Comparison of ENCODE assay signal across 17 cellular contexts in the genomic region with DNA sequence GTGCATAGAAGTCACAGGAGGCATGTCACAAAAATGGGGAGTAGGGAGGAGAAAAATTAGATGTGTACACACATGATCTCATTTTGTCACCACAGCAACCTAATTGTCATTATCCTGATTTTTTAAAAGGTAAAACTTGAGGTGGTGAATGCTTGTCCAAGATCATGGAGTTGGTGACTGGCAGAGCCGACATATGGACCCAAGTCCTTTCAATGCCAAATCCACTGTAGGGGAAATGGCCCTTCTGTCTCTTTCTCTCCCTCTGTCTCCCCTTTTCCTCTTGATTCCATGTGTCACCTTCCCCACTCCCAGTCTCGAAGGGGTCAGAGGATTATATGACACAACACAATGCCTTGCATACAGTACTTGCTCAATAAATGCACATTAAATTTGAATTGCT.
A peak's percentile ranks its signal among the peaks of the same experiment; 100 is the strongest.
DNase-seq lines count a peak whose midpoint lies in the region; ATAC-seq and TF ChIP-seq lines count a peak whose summit lies in the region.
"Had no signal": no experiment of that assay in that cellular context is flagged by ENCODE, and none has a peak within 500 bp of the region (broad histone marks: within the 10 kb centered on the region; RNA-seq: fewer than 3 reads in every experiment).

No MANE protein-coding gene starts in this region.

- peaks cover 9% of the 10 kb centered on the region for H3K4me1 Mint-ChIP-seq in activated CD4-positive, alpha-beta T cell treated with anti-CD3 and anti-CD28 coated beads, Interleukin-2, amount 10 ng/mL, durations not matched to agents 24 days and 14 days
- H3K4me1 Mint-ChIP-seq: stimulated activated effector memory CD8-positive, alpha-beta T cell treated with anti-CD3 and anti-CD28 coated beads, Interleukin-12 subunit alpha, Interleukin-12 subunit beta, amount 100 ng/mL, for 72 hours had no signal

- TF ChIP-seq CTCF in HCT116 (IDR thresholded peaks at IDR 0.05 in 2 of 3, conservative IDR thresholded peaks at IDR 0.05 in 1 of 3; ENCODE audit: borderline replicate concordance in 1 of 3, insufficient read depth in 1 of 3, low read depth in 2 of 3, low read length in 2 of 3), result no peak
- no peak for TF ChIP-seq CTCF in RWPE1 (conservative IDR thresholded peaks at IDR 0.05; ENCODE audit: low read depth)
- no peak for TF ChIP-seq CTCF in epithelial cell of proximal tubule (conservative IDR thresholded peaks at IDR 0.05; ENCODE audit: low read depth, low read length)

- no peaks in the 10 kb centered on the region for H3K36me3 Mint-ChIP-seq in activated CD4-positive, alpha-beta T cell treated with anti-CD3 and anti-CD28 coated beads, Interleukin-2, amount 10 ng/mL, durations not matched to agents 24 days and 14 days (ENCODE audit: low read depth)
- H3K36me3 Mint-ChIP-seq: activated naive CD4-positive, alpha-beta T cell treated with anti-CD3 and anti-CD28 coated beads, Interleukin-2, amount 50 U/mL, for 24 hours; stimulated activated effector memory CD8-positive, alpha-beta T cell treated with anti-CD3 and anti-CD28 coated beads, Interleukin-12 subunit alpha, Interleukin-12 subunit beta, amount 100 ng/mL, for 72 hours had no signal

- no peak for ATAC-seq in HCT116
- no peak for ATAC-seq in HG03460 (IDR thresholded peaks at IDR 0.05; ENCODE audit: unreplicated experiment)
- no peak for ATAC-seq in HG03521 (IDR thresholded peaks at IDR 0.05; ENCODE audit: unreplicated experiment)

- H4K20me1 ChIP-seq in HCT116 (ENCODE audit: insufficient read depth), result no peaks in the 10 kb centered on the region

- H3K27ac ChIP-seq in HCT116 (ENCODE audit: low read depth, low read length) (peak overlapping the region; percentile 48; the same call in 1 of the 2 replicates), RWPE1 (peak overlapping the region; percentile 81)
- H3K27ac ChIP-seq: HL-60 had no signal

- no TSS peak for BruUV-seq in HCT116 (replicated peaks; lab: Mats Ljungman, UMichigan)

- no peaks in the 10 kb centered on the region for H3K9me3 Mint-ChIP-seq in activated CD4-positive, alpha-beta T cell treated with anti-CD3 and anti-CD28 coated beads, Interleukin-2, amount 10 ng/mL, durations not matched to agents 24 days and 14 days
- H3K9me3 Mint-ChIP-seq: activated naive CD4-positive, alpha-beta T cell treated with anti-CD3 and anti-CD28 coated beads, Interleukin-2, amount 50 U/mL, for 24 hours; H9; stimulated activated effector memory CD8-positive, alpha-beta T cell treated with anti-CD3 and anti-CD28 coated beads, Interleukin-12 subunit alpha, Interleukin-12 subunit beta, amount 100 ng/mL, for 72 hours had no signal

- no peaks in the 10 kb centered on the region for H3K9me2 ChIP-seq in HCT116 (ENCODE audit: insufficient read depth)

- RAD21 ChIA-PET in HCT116 (lab: Charles Lee; ENCODE audit: low non-redundant PET in 1 of 2, low total read pairs in 2 of 2, uncharacterized antibody in 2 of 2, unreplicated experiment in 2 of 2), result no interaction called here

- H3K9ac ChIP-seq in HCT116 (ENCODE audit: low read length) (peak overlapping the region; percentile 33), skeletal muscle satellite cell (ENCODE audit: low read depth, low read length) (peak overlapping the region; percentile 70)

- peak overlapping the region in 1 of 2 experiments; percentile 39; a peak in 2 of 4 replicates for H3K4me3 ChIP-seq in HCT116 (replicated peaks in 1 of 2; ENCODE audit: low read depth in 1 of 2, low read length in 2 of 2)
- H3K4me3 ChIP-seq in epithelial cell of proximal tubule (ENCODE audit: low read depth, low read length), result peak overlapping the region; percentile 12
- peak overlapping the region; percentile 15 for H3K4me3 ChIP-seq in skeletal muscle satellite cell (ENCODE audit: low read length)

- H3K27me3 Mint-ChIP-seq in activated CD4-positive, alpha-beta T cell treated with anti-CD3 and anti-CD28 coated beads, Interleukin-2, amount 10 ng/mL, durations not matched to agents 24 days and 14 days, result no peaks in the 10 kb centered on the region
- H3K27me3 Mint-ChIP-seq: activated naive CD4-positive, alpha-beta T cell treated with anti-CD3 and anti-CD28 coated beads, Interleukin-2, amount 50 U/mL, for 24 hours had no signal

- peaks cover 13 to 40% of the 10 kb centered on the region in 2 experiments for H3K4me1 ChIP-seq in HCT116 (ENCODE audit: control insufficient read depth in 1 of 2, insufficient read depth in 2 of 2, low read length in 2 of 2)
- H3K4me1 ChIP-seq in skeletal muscle satellite cell (ENCODE audit: control insufficient read depth, insufficient read depth, low read length), result peaks cover 35% of the 10 kb centered on the region

- no peaks in the 10 kb centered on the region for H3K27me3 ChIP-seq in HCT116 (ENCODE audit: insufficient read depth, low read length)
- no peaks in the 10 kb centered on the region for H3K27me3 ChIP-seq in skeletal muscle satellite cell (ENCODE audit: control insufficient read depth, insufficient read depth, low read length)

- H2AFZ ChIP-seq in HCT116 (ENCODE audit: low read depth, low read length, poor library complexity, severe bottlenecking), result peak overlapping the region; percentile 49

- H3K9me3 ChIP-seq in HCT116 (ENCODE audit: control insufficient read depth in 1 of 2, insufficient read depth in 1 of 2, low read depth in 1 of 2, low read length in 2 of 2), result no peaks in the 10 kb centered on the region
- H3K9me3 ChIP-seq in skeletal muscle satellite cell (replicated peaks; ENCODE audit: low read length), result no peaks in the 10 kb centered on the region

- DNase-seq in HCT116 (ENCODE audit: low read depth, low spot score) (no peak), RWPE1 (ENCODE audit: low spot score) (no peak), epithelial cell of proximal tubule (ENCODE audit: low read depth) (no peak), NCI-H146 (lab: John Stamatoyannopoulos, UW) (no peak)
- no peak for DNase-seq in activated CD4-positive, alpha-beta T cell treated with anti-CD3 and anti-CD28 coated beads, Interleukin-2, amount 10 ng/mL, durations not matched to agents 24 days and 14 days
- DNase-seq: activated CD4-positive, CD25-positive, alpha-beta regulatory T cell; activated CD8-positive, alpha-beta memory T cell treated with anti-CD3 and anti-CD28 coated beads, Interleukin-2, amount 50 U/mL, for 48 hours; NCI-H2107; stimulated activated CD4-positive, alpha-beta T cell treated with anti-CD3 and anti-CD28 coated beads, Interleukin-4, amount 100 ng/mL, for 1 hour had no signal

- intact Hi-C loops in HCT116 (cut with micrococcal nuclease), result loop anchor here (1.0 to 2.0 kb wide), 3 partner anchors 31 to 65 kb away; a partner anchor contains a TSS
- intact Hi-C loops in activated CD4-positive, alpha-beta T cell treated with anti-CD3 and anti-CD28 coated beads, Interleukin-2, amount 10 ng/mL, durations not matched to agents 24 days and 14 days (cut with micrococcal nuclease), result no loop called here

- H3K36me3 ChIP-seq in HCT116 (ENCODE audit: control insufficient read depth in 1 of 2, insufficient read depth in 2 of 2, low read length in 2 of 2) (no peaks in the 10 kb centered on the region), skeletal muscle satellite cell (ENCODE audit: insufficient read depth, low read length) (no peaks in the 10 kb centered on the region)

- POLR2A ChIA-PET in HCT116 (lab: Charles Lee) (interaction anchor here (0.9 to 1.1 kb wide), 2 partner anchors 9 to 447 kb away, joined by 4 read pairs; no protein-coding TSS in a partner anchor), RWPE1 (lab: Yijun Ruan, JAX; ENCODE audit: low non-redundant PET) (no interaction called here)

- H3K27ac Mint-ChIP-seq in activated CD4-positive, alpha-beta T cell treated with anti-CD3 and anti-CD28 coated beads, Interleukin-2, amount 10 ng/mL, durations not matched to agents 24 days and 14 days, result no peak overlapping the region
- H3K27ac Mint-ChIP-seq: activated naive CD4-positive, alpha-beta T cell treated with anti-CD3 and anti-CD28 coated beads, Interleukin-2, amount 50 U/mL, for 24 hours; H9; progenitor cell of endocrine pancreas; stimulated activated effector memory CD8-positive, alpha-beta T cell treated with anti-CD3 and anti-CD28 coated beads, Interleukin-12 subunit alpha, Interleukin-12 subunit beta, amount 100 ng/mL, for 72 hours had no signal

- TF ChIP-seq POLR2A in HCT116 (IDR thresholded peaks at IDR 0.05; ENCODE audit: borderline replicate concordance, extremely low read depth, insufficient read depth, insufficient read length), result no peak

- CTCF ChIA-PET in HCT116 (lab: Charles Lee), result interaction anchor here (1.0 kb wide), 1 partner anchor 47 kb away, joined by 3 read pairs; no protein-coding TSS in a partner anchor
- CTCF ChIA-PET in RWPE1 (lab: Yijun Ruan, JAX), result interaction anchor here (0.5 kb wide), 1 partner anchor 9 kb away, joined by 3 read pairs; no protein-coding TSS in a partner anchor

- no peak for TF ChIP-seq RAD21 in HCT116 (IDR thresholded peaks at IDR 0.05; ENCODE audit: low read depth)

- peak overlapping the region; percentile 70 for H3K4me2 ChIP-seq in HCT116 (ENCODE audit: low read length)
- peak overlapping the region; percentile 60 for H3K4me2 ChIP-seq in skeletal muscle satellite cell (ENCODE audit: low read length)

- H3K79me2 ChIP-seq in HCT116 (ENCODE audit: insufficient read depth, low read length), result no peaks in the 10 kb centered on the region

- H3K4me3 Mint-ChIP-seq in activated CD4-positive, alpha-beta T cell treated with anti-CD3 and anti-CD28 coated beads, Interleukin-2, amount 10 ng/mL, durations not matched to agents 24 days and 14 days, result no peak overlapping the region
- H3K4me3 Mint-ChIP-seq: activated naive CD4-positive, alpha-beta T cell treated with anti-CD3 and anti-CD28 coated beads, Interleukin-2, amount 50 U/mL, for 24 hours; H9; stimulated activated effector memory CD8-positive, alpha-beta T cell treated with anti-CD3 and anti-CD28 coated beads, Interleukin-12 subunit alpha, Interleukin-12 subunit beta, amount 100 ng/mL, for 72 hours had no signal

TF ChIP-seq in HCT116, 20 proteins besides CTCF, POLR2A, EP300 and RAD21 (continues in another document):
- TF ChIP-seq FOSL1 (IDR thresholded peaks at IDR 0.05; ENCODE audit: low read depth), result no peak
- no peak for TF ChIP-seq SP1 (IDR thresholded peaks at IDR 0.05; ENCODE audit: low read depth)
- TF ChIP-seq CEBPB (IDR thresholded peaks at IDR 0.05; ENCODE audit: low read depth), result no peak
- TF ChIP-seq, protein P1, sequence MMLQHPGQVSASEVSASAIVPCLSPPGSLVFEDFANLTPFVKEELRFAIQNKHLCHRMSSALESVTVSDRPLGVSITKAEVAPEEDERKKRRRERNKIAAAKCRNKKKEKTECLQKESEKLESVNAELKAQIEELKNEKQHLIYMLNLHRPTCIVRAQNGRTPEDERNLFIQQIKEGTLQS (IDR thresholded peaks at IDR 0.05), result no peak
- TF ChIP-seq POLR2AphosphoS5 (IDR thresholded peaks at IDR 0.05; ENCODE audit: low read depth, low read length), result no peak
- no peak for TF ChIP-seq ELF1 (IDR thresholded peaks at IDR 0.05; ENCODE audit: borderline replicate concordance, low read depth)
- TF ChIP-seq SRF (IDR thresholded peaks at IDR 0.05; ENCODE audit: low read depth), result no peak
- TF ChIP-seq ZFX (IDR thresholded peaks at IDR 0.05), result no peak
- TF ChIP-seq TCF7L2 (IDR thresholded peaks at IDR 0.05; ENCODE audit: borderline replicate concordance, extremely low read depth, insufficient read depth, insufficient read length), result no peak
- TF ChIP-seq SIN3A (IDR thresholded peaks at IDR 0.05; ENCODE audit: low read depth), result no peak
- no peak for TF ChIP-seq ZNF274 (IDR thresholded peaks at IDR 0.05; ENCODE audit: low read depth, low read length)
